Comparison of ENCODE assay signal across 8 cellular contexts in genomic region chr22:43060213-43060612, GRCh38. TPM values are rescaled to one million over a fixed set of nuclear protein-coding genes. Genes with fewer than 3 reads are reported as not detected.
A peak's percentile ranks its signal among the peaks of the same experiment; 100 is the strongest.
DNase-seq lines count a peak whose midpoint lies in the region; ATAC-seq and TF ChIP-seq lines count a peak whose summit lies in the region.

No MANE protein-coding gene starts in this region.

- no peak for ATAC-seq in Right ventricle myocardium superior (ENCODE audit: poor library complexity)
- ATAC-seq in RWPE2 (ENCODE audit: low read depth): no peak
- no peak for ATAC-seq in naive thymus-derived CD8-positive, alpha-beta T cell
- ATAC-seq in GM21576 (IDR thresholded peaks at IDR 0.05; ENCODE audit: unreplicated experiment): no peak

- H3K36me3 ChIP-seq in right atrium auricular region (peaks cover 10% of the 10 kb centered on the region), RWPE2 (ENCODE audit: low read depth) (no peaks in the 10 kb centered on the region), breast epithelium (no peaks in the 10 kb centered on the region), MG63 (no peaks in the 10 kb centered on the region)

- no peaks in the 10 kb centered on the region for H3K9me3 Mint-ChIP-seq in naive thymus-derived CD8-positive, alpha-beta T cell

- H3K4me1 Mint-ChIP-seq in naive thymus-derived CD8-positive, alpha-beta T cell: no peaks in the 10 kb centered on the region

- no peaks in the 10 kb centered on the region for H3K27me3 Mint-ChIP-seq in naive thymus-derived CD8-positive, alpha-beta T cell

- no peak overlapping the region for H3K4me3 ChIP-seq in right atrium auricular region
- H3K4me3 ChIP-seq in RWPE2 (ENCODE audit: severe bottlenecking): no peak overlapping the region
- H3K4me3 ChIP-seq in breast epithelium: no peak overlapping the region
- no peak overlapping the region for H3K4me3 ChIP-seq in MG63

- H3K4me1 ChIP-seq in right atrium auricular region (no peaks in the 10 kb centered on the region), RWPE2 (ENCODE audit: insufficient read depth, poor library complexity, severe bottlenecking) (no peaks in the 10 kb centered on the region), breast epithelium (no peaks in the 10 kb centered on the region)

- POLR2A ChIA-PET in naive thymus-derived CD8-positive, alpha-beta T cell (lab: Charles Lee): no interaction called here

- H3K27ac ChIP-seq in right atrium auricular region (no peak overlapping the region), RWPE2 (ENCODE audit: poor library complexity, severe bottlenecking) (no peak overlapping the region), breast epithelium (no peak overlapping the region)

- H3K4me3 Mint-ChIP-seq in naive thymus-derived CD8-positive, alpha-beta T cell: no peak overlapping the region

- no peaks in the 10 kb centered on the region for H3K9me3 ChIP-seq in right atrium auricular region
- no peaks in the 10 kb centered on the region for H3K9me3 ChIP-seq in RWPE2 (ENCODE audit: severe bottlenecking)
- H3K9me3 ChIP-seq in breast epithelium: no peaks in the 10 kb centered on the region
- no peaks in the 10 kb centered on the region for H3K9me3 ChIP-seq in MG63

- peak overlapping the region in 1 of 10 donors; percentile 60 for H3K27ac Mint-ChIP-seq in naive thymus-derived CD8-positive, alpha-beta T cell

- TF ChIP-seq CTCF in right atrium auricular region (IDR thresholded peaks at IDR 0.05) (peak; percentile 16 to 62), RWPE2 (IDR thresholded peaks at IDR 0.05; ENCODE audit: poor library complexity, severe bottlenecking) (peak; percentile 44), breast epithelium (IDR thresholded peaks at IDR 0.05) (peak in 2 of 3 donors; percentile 25 to 33)

- DNase-seq in right atrium auricular region (ENCODE audit: low spot score) (no peak), Right ventricle myocardium superior (no peak), RWPE2 (ENCODE audit: low spot score) (no peak), breast epithelium (ENCODE audit: low spot score in 2 of 2) (no peak), NCI-H774 (lab: John Stamatoyannopoulos, UW) (no peak), MG63 (no peak)
- peak in 7 of 10 donors; percentile 11 to 45 (median 13) for DNase-seq in naive thymus-derived CD8-positive, alpha-beta T cell

- no peaks in the 10 kb centered on the region for H3K27me3 ChIP-seq in right atrium auricular region
- no peaks in the 10 kb centered on the region for H3K27me3 ChIP-seq in RWPE2 (ENCODE audit: insufficient read depth, poor library complexity, severe bottlenecking)
- H3K27me3 ChIP-seq in breast epithelium: no peaks in the 10 kb centered on the region
- H3K27me3 ChIP-seq in MG63: no peaks in the 10 kb centered on the region

- intact Hi-C loops in Right ventricle myocardium superior (cut with DNase I): no loop called here
- intact Hi-C loops in breast epithelium (cut with DNase I; ENCODE audit: low total_unique reads): no loop called here

- H3K36me3 Mint-ChIP-seq in naive thymus-derived CD8-positive, alpha-beta T cell: peaks cover 3 to 52% (median 23%) of the 10 kb centered on the region in 3 donors

- no peak for TF ChIP-seq POLR2A in breast epithelium (IDR thresholded peaks at IDR 0.05)

RNA-seq across cellular contexts. Expression of gene TTLL1, which starts 29.0 kb away (rescaled TPM):
- 1 to 10 TPM; 4.4 to 5.2 TPM for total RNA-seq in right atrium auricular region
- 7.8 TPM for total RNA-seq in Right ventricle myocardium superior
- total RNA-seq in breast epithelium: 1 to 10 TPM; 4.6 to 6.4 (median 5.2) TPM
- 1 to 10 TPM; 6.6 to 7.3 TPM for total RNA-seq in naive thymus-derived CD8-positive, alpha-beta T cell
- polyA plus RNA-seq in naive thymus-derived CD8-positive, alpha-beta T cell: 10 to 100 TPM; 12.7 to 14.5 (median 12.8) TPM
- total RNA-seq in MG63 (2014; rRNA removed; shearing (Covaris generic); ENCODE audit: low replicate concordance): 4.9 and 9.2 TPM in 2 replicates

RNA-seq across cellular contexts. Expression of gene PACSIN2, which starts 45.3 kb away (rescaled TPM):
- total RNA-seq in right atrium auricular region (10 to 100 TPM; 66.3 to 89.8 TPM), Right ventricle myocardium superior (60.2 TPM), breast epithelium (10 to 100 TPM; 43.8 to 82.7 (median 72.4) TPM)
- total RNA-seq in naive thymus-derived CD8-positive, alpha-beta T cell: 10 to 100 TPM; 37.6 to 44.9 TPM
- polyA plus RNA-seq in naive thymus-derived CD8-positive, alpha-beta T cell: 10 to 100 TPM; 21.9 to 27.8 (median 23.8) TPM
- total RNA-seq in MG63 (2014; rRNA removed; shearing (Covaris generic); ENCODE audit: low replicate concordance): 45.4 and 46.2 TPM in 2 replicates

RNA-seq across cellular contexts. Expression of gene BIK, which starts 50.3 kb away (rescaled TPM):
- total RNA-seq in right atrium auricular region: under 1 TPM in 1 of 2 donors, not detected in 1; 0.63 TPM
- total RNA-seq in Right ventricle myocardium superior: not detected
- 10 to 100 TPM in 2 of 3 donors, not detected in 1; 22.6 to 25.0 TPM for total RNA-seq in breast epithelium
- total RNA-seq in naive thymus-derived CD8-positive, alpha-beta T cell: 1 to 10 TPM; 2.6 TPM
- polyA plus RNA-seq in naive thymus-derived CD8-positive, alpha-beta T cell: 1 to 10 TPM; 2.8 to 6.1 (median 4.0) TPM
- 0.10 TPM in 1 of 2 replicates, not detected in the other for total RNA-seq in MG63 (2014; rRNA removed; shearing (Covaris generic); ENCODE audit: low replicate concordance)

Comparison
In these comparisons a context has a peak if more than half of its experiments do, and no peak if none do; other contexts are left out.
1. DNase-seq: peak in naive thymus-derived CD8-positive, alpha-beta T cell (7 of 10); none in right atrium auricular region (single experiment), Right ventricle myocardium superior (single experiment), RWPE2 (single experiment), breast epithelium (0 of 2), NCI-H774 (single experiment) and MG63 (single experiment).
2. Peak in every context shown above with its lines, with median percentiles within 50 percentile points of each other: CTCF ChIP-seq.